Comparison of ENCODE assay signal across 8 cellular contexts in the genomic region with DNA sequence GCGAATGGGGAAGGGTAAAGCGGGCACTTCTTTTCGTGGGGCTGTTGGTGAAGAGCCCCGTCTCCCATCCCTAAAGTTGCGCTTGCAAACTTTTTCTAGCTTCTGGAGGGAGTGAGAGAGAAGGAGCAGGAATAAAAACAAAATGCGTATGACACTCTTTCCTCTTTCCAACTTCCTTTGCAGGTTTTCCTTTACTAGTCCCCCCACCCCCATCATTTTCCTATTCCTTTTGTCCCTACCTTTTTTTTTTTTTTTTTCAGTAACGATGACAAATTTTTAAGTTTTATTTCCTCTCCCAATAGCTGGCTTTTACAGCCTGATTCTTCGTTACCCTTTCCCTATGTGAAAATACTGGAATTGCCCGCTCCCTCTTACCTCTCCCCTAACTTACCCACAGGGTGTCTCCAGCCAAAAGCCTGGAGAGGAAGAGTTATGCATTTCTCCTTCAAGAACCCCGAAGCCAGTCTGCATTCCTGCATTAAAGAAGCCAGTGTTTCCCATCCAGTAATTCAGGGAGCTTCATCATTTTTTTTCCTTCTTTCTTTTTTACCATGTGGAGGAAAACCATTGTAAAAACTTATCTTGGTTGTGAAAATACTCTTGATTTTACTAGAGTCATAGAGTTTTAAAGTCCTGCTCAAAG. TPM values are rescaled to one million over a fixed set of nuclear protein-coding genes. Genes with fewer than 3 reads are reported as not detected.
A peak's percentile ranks its signal among the peaks of the same experiment; 100 is the strongest.
DNase-seq lines count a peak whose midpoint lies in the region; ATAC-seq and TF ChIP-seq lines count a peak whose summit lies in the region.

No MANE protein-coding gene starts in this region.

- peaks cover 3% of the 10 kb centered on the region for H3K9me3 Mint-ChIP-seq in stimulated activated effector memory CD8-positive, alpha-beta T cell treated with anti-CD3 and anti-CD28 coated beads, Interleukin-12 subunit alpha, Interleukin-12 subunit beta, amount 100 ng/mL, for 72 hours

- H3K27ac Mint-ChIP-seq in stimulated activated effector memory CD8-positive, alpha-beta T cell treated with anti-CD3 and anti-CD28 coated beads, Interleukin-12 subunit alpha, Interleukin-12 subunit beta, amount 100 ng/mL, for 72 hours = no peak overlapping the region

- H3K9me3 ChIP-seq in HUES64 (ENCODE audit: insufficient read depth, low read depth, low read length) (peaks cover 8% of the 10 kb centered on the region), ascending aorta (no peaks in the 10 kb centered on the region)

- no peaks in the 10 kb centered on the region for H3K36me3 Mint-ChIP-seq in stimulated activated effector memory CD8-positive, alpha-beta T cell treated with anti-CD3 and anti-CD28 coated beads, Interleukin-12 subunit alpha, Interleukin-12 subunit beta, amount 100 ng/mL, for 72 hours

- 1% methylated on average over 8 of the region's 10 CpGs for WGBS in HUES64

- peak overlapping the region; percentile 68 for H3K9ac ChIP-seq in HUES64 (ENCODE audit: low read depth, low read length)

- intact Hi-C loops in ascending aorta (cut with DNase I) = loop anchor here (2.0 to 10.0 kb wide), 4 partner anchors 21 to 295 kb away; partner anchors contain the start of gene CAMK2D

- peak overlapping the region; percentile 53; the same call in 1 of the 2 replicates for H3K27ac ChIP-seq in HUES64 (ENCODE audit: low read depth, low read length)
- H3K27ac ChIP-seq in ascending aorta = peak overlapping the region; percentile 92 to 94

- DNase-seq in ascending aorta (ENCODE audit: low spot score in 2 of 2) (no peak), iPS-NIHi11 (ENCODE audit: low spot score) (peak; percentile 39), activated gamma-delta T cell (lab: John Stamatoyannopoulos, UW) (no peak), NCI-H2171 (lab: John Stamatoyannopoulos, UW) (no peak)
- DNase-seq in stimulated activated effector memory CD8-positive, alpha-beta T cell treated with anti-CD3 and anti-CD28 coated beads, Interleukin-12 subunit alpha, Interleukin-12 subunit beta, amount 100 ng/mL, for 72 hours (ENCODE audit: low spot score in 2 of 2) = no peak

- H3K4me1 Mint-ChIP-seq in stimulated activated effector memory CD8-positive, alpha-beta T cell treated with anti-CD3 and anti-CD28 coated beads, Interleukin-12 subunit alpha, Interleukin-12 subunit beta, amount 100 ng/mL, for 72 hours = peaks cover 20% of the 10 kb centered on the region

- H3K36me3 ChIP-seq in HUES64 (ENCODE audit: insufficient read depth, low read length) = no peaks in the 10 kb centered on the region
- H3K36me3 ChIP-seq in ascending aorta = no peaks in the 10 kb centered on the region

- H3K27me3 ChIP-seq in HUES64 (ENCODE audit: insufficient read depth, low read length) (peaks cover 18% of the 10 kb centered on the region), ascending aorta (no peaks in the 10 kb centered on the region)

- no peak for TF ChIP-seq CTCF in ascending aorta (IDR thresholded peaks at IDR 0.05)

- H3K4me3 ChIP-seq in HUES64 (ENCODE audit: low read length) (peak overlapping the region; percentile 86), ascending aorta (peak overlapping the region; percentile 74 to 80)

- ATAC-seq in stimulated activated effector memory CD8-positive, alpha-beta T cell treated with anti-CD3 and anti-CD28 coated beads, Interleukin-12 subunit alpha, Interleukin-12 subunit beta, amount 100 ng/mL, for 72 hours = no peak
- ATAC-seq in HG03457 (IDR thresholded peaks at IDR 0.05; ENCODE audit: unreplicated experiment) (no peak), HG02970 (IDR thresholded peaks at IDR 0.05; ENCODE audit: low FRiP score, unreplicated experiment) (no peak)

- peaks cover 18% of the 10 kb centered on the region for H3K4me1 ChIP-seq in HUES64 (ENCODE audit: insufficient read depth, low read length)
- H3K4me1 ChIP-seq in ascending aorta = peaks cover 0 to 17% of the 10 kb centered on the region in 2 donors

- peak overlapping the region; percentile 74 for H3K4me3 Mint-ChIP-seq in stimulated activated effector memory CD8-positive, alpha-beta T cell treated with anti-CD3 and anti-CD28 coated beads, Interleukin-12 subunit alpha, Interleukin-12 subunit beta, amount 100 ng/mL, for 72 hours

RNA-seq across cellular contexts. Expression of gene ARSJ, which starts 0.6 kb away (rescaled TPM):
- 2.1 TPM for polyA plus RNA-seq in HUES64 (2013, experiment 1 of 2)
- polyA plus RNA-seq in HUES64 (2013, experiment 2 of 2) = 2.2 TPM
- 14.6 TPM for total RNA-seq in ascending aorta
